Comparison of ENCODE assay signal across 19 cellular contexts in genomic region chr5:121019734-121020133, GRCh38.
DNase-seq lines count a peak whose midpoint lies in the region; ATAC-seq, FAIRE-seq and TF ChIP-seq lines count a peak whose summit lies in the region.
"Had no signal": no experiment of that assay in that cellular context is flagged by ENCODE, and none has a peak within 500 bp of the region (broad histone marks: within the 10 kb centered on the region; RNA-seq: fewer than 3 reads in every experiment).

No MANE protein-coding gene starts in this region.

- DNase-seq in DND-41 (peak; percentile 91), SK-N-DZ (ENCODE audit: low spot score) (peak; percentile 4), mesenchymal stem cell (no peak), hepatocyte (ENCODE audit: low spot score) (no peak), pancreas (no peak)
- no peak for DNase-seq in naive thymus-derived CD4-positive, alpha-beta T cell
- DNase-seq: C1 segment of cervical spinal cord; Caco-2; CD4-positive, alpha-beta memory T cell; DMS153; EL; GDM1; GOT3; HFFc6 had no signal

- H3K4me2 ChIP-seq in DND-41 (ENCODE audit: insufficient read depth, low read length), result peak overlapping the region; percentile 69
- no peak overlapping the region for H3K4me2 ChIP-seq in mesenchymal stem cell (ENCODE audit: low read length, poor library complexity, severe bottlenecking)
- H3K4me2 ChIP-seq in hepatocyte, result no peak overlapping the region

- H3K9me3 Mint-ChIP-seq in naive thymus-derived CD4-positive, alpha-beta T cell, result peaks cover 0 to 8% (median 2%) of the 10 kb centered on the region in 11 donors

- no peak overlapping the region for H2BK120ac ChIP-seq in mesenchymal stem cell (ENCODE audit: low read depth, low read length)

- H3K27ac ChIP-seq in DND-41 (ENCODE audit: low read length), result peak overlapping the region; percentile 98
- peak overlapping the region; percentile 64 for H3K27ac ChIP-seq in KOPT-K1 (ENCODE audit: low read depth, low read length, poor library complexity, severe bottlenecking)
- H3K27ac ChIP-seq in mesenchymal stem cell (ENCODE audit: low read length, poor library complexity, severe bottlenecking), result no peak overlapping the region
- H3K27ac ChIP-seq in naive thymus-derived CD4-positive, alpha-beta T cell (ENCODE audit: low read depth, low read length), result no peak overlapping the region
- H3K27ac ChIP-seq in hepatocyte, result no peak overlapping the region
- H3K27ac ChIP-seq in pancreas, result no peak overlapping the region

- POLR2A ChIA-PET in naive thymus-derived CD4-positive, alpha-beta T cell (lab: Charles Lee), result no interaction called here

- H2BK15ac ChIP-seq in mesenchymal stem cell (ENCODE audit: low read depth, poor library complexity, severe bottlenecking), result no peak overlapping the region

- H3K4me3 ChIP-seq in DND-41 (ENCODE audit: low read depth in 1 of 2, low read length in 2 of 2) (peak overlapping the region; percentile 46 to 62), mesenchymal stem cell (ENCODE audit: insufficient read depth in 1 of 2, low read depth in 1 of 2, low read length in 2 of 2) (no peak overlapping the region), hepatocyte (no peak overlapping the region), pancreas (no peak overlapping the region)
- H3K4me3 ChIP-seq in naive thymus-derived CD4-positive, alpha-beta T cell (ENCODE audit: low read length), result no peak overlapping the region
- H3K4me3 ChIP-seq: HAP-1 had no signal

- H3K36me3 Mint-ChIP-seq in naive thymus-derived CD4-positive, alpha-beta T cell, result no peaks in the 10 kb centered on the region
- H3K36me3 Mint-ChIP-seq: CD4-positive, alpha-beta memory T cell had no signal

- H4K20me1 ChIP-seq in DND-41 (ENCODE audit: insufficient read depth, low read length) (no peaks in the 10 kb centered on the region), hepatocyte (ENCODE audit: insufficient read depth, poor library complexity, severe bottlenecking) (no peaks in the 10 kb centered on the region)

- no peak overlapping the region for H3K4ac ChIP-seq in mesenchymal stem cell (ENCODE audit: low read depth in 1 of 2, low read length in 2 of 2)

- H3K9me3 ChIP-seq in DND-41 (ENCODE audit: insufficient read depth, low read length, severe bottlenecking), result no peaks in the 10 kb centered on the region
- peaks cover 17% of the 10 kb centered on the region for H3K9me3 ChIP-seq in KOPT-K1 (ENCODE audit: insufficient read depth, low read length, poor library complexity, severe bottlenecking)
- H3K9me3 ChIP-seq in mesenchymal stem cell (ENCODE audit: control insufficient read depth, low read length), result no peaks in the 10 kb centered on the region
- H3K9me3 ChIP-seq in naive thymus-derived CD4-positive, alpha-beta T cell (ENCODE audit: control insufficient read depth in 2 of 3, low read length in 3 of 3), result no peaks in the 10 kb centered on the region
- no peaks in the 10 kb centered on the region for H3K9me3 ChIP-seq in hepatocyte (ENCODE audit: low read depth)
- no peaks in the 10 kb centered on the region for H3K9me3 ChIP-seq in pancreas
- H3K9me3 ChIP-seq: Caco-2, HAP-1 had no signal

- peak overlapping the region; percentile 80 for H3K9ac ChIP-seq in DND-41 (ENCODE audit: low read depth, low read length)
- no peak overlapping the region for H3K9ac ChIP-seq in mesenchymal stem cell (ENCODE audit: low read length)

- H3K79me2 ChIP-seq in DND-41 (ENCODE audit: insufficient read depth, low read length), result peaks cover 52% of the 10 kb centered on the region
- H3K79me2 ChIP-seq in hepatocyte, result no peaks in the 10 kb centered on the region

- WGBS in mesenchymal stem cell, result 100% methylated on average over 1 of the region's 2 CpGs
- WGBS in hepatocyte (ENCODE audit: low lambda C conversion rate, missing lambda C conversion rate), result 48% methylated on average over 2 of the region's 2 CpGs
- 71 to 78% methylated on average over 2 of the region's 2 CpGs for WGBS in pancreas, 2 donors

- no peak overlapping the region for H4K91ac ChIP-seq in mesenchymal stem cell (ENCODE audit: low read length)

- no peak for FAIRE-seq in pancreas (lab: Jason Lieb, UNC)
- FAIRE-seq: GM12891, GM18507, H54 had no signal

- H2BK12ac ChIP-seq in mesenchymal stem cell (ENCODE audit: low read length in 2 of 2), result no peak overlapping the region

- intact Hi-C loops in naive thymus-derived CD4-positive, alpha-beta T cell (cut with micrococcal nuclease), result no loop called here
- intact Hi-C loops in pancreas (cut with DNase I), result no loop called here

- no peak overlapping the region for H3K23ac ChIP-seq in mesenchymal stem cell (ENCODE audit: low read length in 2 of 2)

- ATAC-seq in DND-41 (ENCODE audit: insufficient read depth, low read depth) (peak; percentile 72), pancreas (no peak)
- no peak for ATAC-seq in naive thymus-derived CD4-positive, alpha-beta T cell

- H2AFZ ChIP-seq in DND-41 (ENCODE audit: low read depth, low read length) (0 out of 2 replicates have a peak overlapping the region, but pooled peaks have one; percentile 33), mesenchymal stem cell (ENCODE audit: low read depth, low read length) (peak overlapping the region; percentile 61), hepatocyte (no peak overlapping the region)

- H3K4me3 Mint-ChIP-seq in naive thymus-derived CD4-positive, alpha-beta T cell, result no peak overlapping the region
- H3K4me3 Mint-ChIP-seq: CD4-positive, alpha-beta memory T cell; HFFc6 had no signal

- H2AK5ac ChIP-seq in mesenchymal stem cell (ENCODE audit: low read length, severe bottlenecking), result no peak overlapping the region

- no peak overlapping the region for H3K18ac ChIP-seq in mesenchymal stem cell (ENCODE audit: low read depth in 1 of 2, low read length in 2 of 2)

- H3K27me3 ChIP-seq in DND-41 (ENCODE audit: insufficient read depth, low read length, poor library complexity) (no peaks in the 10 kb centered on the region), mesenchymal stem cell (ENCODE audit: control insufficient read depth in 1 of 2, insufficient read depth in 1 of 2, low read length in 2 of 2) (no peaks in the 10 kb centered on the region), hepatocyte (no peaks in the 10 kb centered on the region), pancreas (no peaks in the 10 kb centered on the region)
- no peaks in the 10 kb centered on the region for H3K27me3 ChIP-seq in naive thymus-derived CD4-positive, alpha-beta T cell (ENCODE audit: control insufficient read depth in 2 of 2, insufficient read depth in 2 of 2, low read length in 2 of 2)

- H3K4me1 Mint-ChIP-seq in naive thymus-derived CD4-positive, alpha-beta T cell, result no peaks in the 10 kb centered on the region
- H3K4me1 Mint-ChIP-seq: CD4-positive, alpha-beta memory T cell had no signal

- peaks cover 5% of the 10 kb centered on the region for H3K4me1 ChIP-seq in DND-41 (ENCODE audit: insufficient read depth, low read length)
- H3K4me1 ChIP-seq in mesenchymal stem cell (ENCODE audit: control insufficient read depth, insufficient read depth, low read depth, low read length), result no peaks in the 10 kb centered on the region
- H3K4me1 ChIP-seq in naive thymus-derived CD4-positive, alpha-beta T cell (ENCODE audit: control insufficient read depth in 2 of 2, insufficient read depth in 2 of 2, low read length in 2 of 2), result no peaks in the 10 kb centered on the region
- H3K4me1 ChIP-seq in hepatocyte (ENCODE audit: insufficient read depth), result no peaks in the 10 kb centered on the region
- peaks cover 0 to 7% (median 0%) of the 10 kb centered on the region in 3 donors for H3K4me1 ChIP-seq in pancreas
- H3K4me1 ChIP-seq: Caco-2, HAP-1 had no signal

- H3K14ac ChIP-seq in mesenchymal stem cell (ENCODE audit: low read length in 2 of 2), result no peak overlapping the region

- H2BK5ac ChIP-seq in mesenchymal stem cell (ENCODE audit: low read depth, low read length, poor library complexity, severe bottlenecking), result no peak overlapping the region

- TF ChIP-seq CTCF in DND-41 (IDR thresholded peaks at IDR 0.05; ENCODE audit: borderline replicate concordance, extremely low read depth, low read length, poor library complexity, severe bottlenecking) (no peak), hepatocyte (IDR thresholded peaks at IDR 0.05; ENCODE audit: poor library complexity) (no peak), pancreas (IDR thresholded peaks at IDR 0.05) (no peak)

- no peak overlapping the region for H3K27ac Mint-ChIP-seq in naive thymus-derived CD4-positive, alpha-beta T cell
- H3K27ac Mint-ChIP-seq: CD4-positive, alpha-beta memory T cell; HFFc6 had no signal

- H3K27me3 Mint-ChIP-seq in naive thymus-derived CD4-positive, alpha-beta T cell, result no peaks in the 10 kb centered on the region
- H3K27me3 Mint-ChIP-seq: CD4-positive, alpha-beta memory T cell had no signal

- H4K8ac ChIP-seq in mesenchymal stem cell (ENCODE audit: low read length), result no peak overlapping the region

- no peaks in the 10 kb centered on the region for H3K79me1 ChIP-seq in mesenchymal stem cell (replicated peaks; ENCODE audit: low read length, poor library complexity, severe bottlenecking)

- H3K36me3 ChIP-seq in DND-41 (ENCODE audit: insufficient read depth, low read length) (peaks cover 19% of the 10 kb centered on the region), KOPT-K1 (ENCODE audit: insufficient read depth, low read length) (no peaks in the 10 kb centered on the region), mesenchymal stem cell (ENCODE audit: control insufficient read depth in 1 of 2, insufficient read depth in 2 of 2, low read depth in 1 of 2, low read length in 2 of 2) (no peaks in the 10 kb centered on the region), hepatocyte (replicated peaks; ENCODE audit: insufficient read depth, low read depth) (no peaks in the 10 kb centered on the region), pancreas (no peaks in the 10 kb centered on the region)
- no peaks in the 10 kb centered on the region for H3K36me3 ChIP-seq in naive thymus-derived CD4-positive, alpha-beta T cell (ENCODE audit: control insufficient read depth in 2 of 3, insufficient read depth in 3 of 3, low read length in 3 of 3)
- H3K36me3 ChIP-seq: HAP-1 had no signal

- CTCF ChIA-PET in naive thymus-derived CD4-positive, alpha-beta T cell (lab: Charles Lee), result no interaction called here

- H3K9me2 ChIP-seq in hepatocyte (replicated peaks; ENCODE audit: insufficient read depth), result no peaks in the 10 kb centered on the region

Comparison
In these comparisons a context has a peak if more than half of its experiments do, and no peak if none do; other contexts are left out.
1. DNase-seq: peak in DND-41 (single experiment) and SK-N-DZ (single experiment); none in mesenchymal stem cell (single experiment), naive thymus-derived CD4-positive, alpha-beta T cell (0 of 9), hepatocyte (single experiment) and pancreas (0 of 6).
2. H3K27ac ChIP-seq: peak in DND-41 (single experiment) and KOPT-K1 (single experiment); none in mesenchymal stem cell (single experiment), naive thymus-derived CD4-positive, alpha-beta T cell (single experiment), hepatocyte (single experiment) and pancreas (0 of 4).
3. H3K4me3 ChIP-seq: peak in DND-41 (2 of 2); none in mesenchymal stem cell (0 of 2), naive thymus-derived CD4-positive, alpha-beta T cell (single experiment), hepatocyte (single experiment) and pancreas (0 of 4).